In genomic region chr16:4262303-4262835, GRCh38 we compare ENCODE assay signal across 15 cellular contexts. TPM values are rescaled to one million over a fixed set of nuclear protein-coding genes. Genes with fewer than 3 reads are reported as not detected.
DNase-seq lines count a peak whose midpoint lies in the region; ATAC-seq and TF ChIP-seq lines count a peak whose summit lies in the region.
"Had no signal": no experiment of that assay in that cellular context is flagged by ENCODE, and none has a peak within 500 bp of the region (broad histone marks: within the 10 kb centered on the region; RNA-seq: fewer than 3 reads in every experiment).

No MANE protein-coding gene starts in this region.

- H3K27me3 Mint-ChIP-seq in endodermal cell (ENCODE audit: insufficient read depth): no peaks in the 10 kb centered on the region
- H3K27me3 Mint-ChIP-seq: CD4-positive, CD25-positive, alpha-beta regulatory T cell had no signal

- H3K9me3 Mint-ChIP-seq in endodermal cell: no peaks in the 10 kb centered on the region
- H3K9me3 Mint-ChIP-seq: CD4-positive, CD25-positive, alpha-beta regulatory T cell; H9 had no signal

- 96% methylated on average over 21 of the region's 22 CpGs for WGBS in SK-N-SH (ENCODE audit: low lambda C conversion rate)
- WGBS in endodermal cell (ENCODE audit: insufficient coverage in 1 of 2, insufficient read length in 1 of 2), 2 experiments: 95 to 97% methylated on average over 14 to 22 of the region's 22 CpGs
- WGBS in ovary, 3 donors: 86 to 95% (median 91%) methylated on average over 22 of the region's 22 CpGs

- H3K79me2 ChIP-seq in SK-N-SH (ENCODE audit: insufficient read depth): peaks cover 21% of the 10 kb centered on the region

- H3K27ac Mint-ChIP-seq in endodermal cell: no peak overlapping the region

- H3K4me3 ChIP-seq in SK-N-SH (ENCODE audit: low read depth in 2 of 2, low read length in 1 of 2) (no peak overlapping the region), endodermal cell (ENCODE audit: low read length) (no peak overlapping the region), ovary (no peak overlapping the region)
- H3K4me3 ChIP-seq: BLaER1 treated with 17β-estradiol and CSF1 and Interleukin-3, amounts not matched to agents 10 nM and 100 nM; GM12878; GM23248 had no signal

- DNase-seq in SK-N-SH: peak; percentile 9
- DNase-seq in GM13976 (ENCODE audit: low spot score): peak; percentile 24
- peak; percentile 43 for DNase-seq in endodermal cell
- peak in 4 of 5 donors; percentile 33 to 52 (median 50) for DNase-seq in ovary
- no peak for DNase-seq in NCI-H524 treated with DMSO at 0.1 percent for 48 hours (lab: John Stamatoyannopoulos, UW)
- DNase-seq in AML-193 (lab: John Stamatoyannopoulos, UW): no peak
- DNase-seq in SIG-M5 (lab: John Stamatoyannopoulos, UW): no peak

- H3K27ac ChIP-seq in SK-N-SH (ENCODE audit: low read depth in 2 of 2, low read length in 1 of 2) (no peak overlapping the region), endodermal cell (ENCODE audit: low read depth, low read length) (no peak overlapping the region), ovary (no peak overlapping the region)
- H3K27ac ChIP-seq: 22Rv1; BLaER1 treated with 17β-estradiol and CSF1 and Interleukin-3, amounts not matched to agents 10 nM and 100 nM; GM23248 had no signal

- no peaks in the 10 kb centered on the region for H3K27me3 ChIP-seq in SK-N-SH (ENCODE audit: insufficient read depth)
- H3K27me3 ChIP-seq in endodermal cell (ENCODE audit: control insufficient read depth, insufficient read depth, low read length, poor library complexity, severe bottlenecking): no peaks in the 10 kb centered on the region
- no peaks in the 10 kb centered on the region for H3K27me3 ChIP-seq in ovary
- H3K27me3 ChIP-seq: BLaER1 treated with 17β-estradiol and CSF1 and Interleukin-3, amounts not matched to agents 10 nM and 100 nM had no signal

- no peaks in the 10 kb centered on the region for H3K4me1 Mint-ChIP-seq in endodermal cell

- TF ChIP-seq RAD21 in SK-N-SH (IDR thresholded peaks at IDR 0.05; ENCODE audit: low read length): no peak

- no peak overlapping the region for H3K4me2 ChIP-seq in SK-N-SH
- H3K4me2 ChIP-seq: BLaER1 treated with 17β-estradiol and CSF1 and Interleukin-3, amounts not matched to agents 10 nM and 100 nM had no signal

- no peak for TF ChIP-seq CTCF in SK-N-SH (IDR thresholded peaks at IDR 0.05)
- TF ChIP-seq CTCF in GM13976 (IDR thresholded peaks at IDR 0.05; ENCODE audit: borderline replicate concordance, control extremely low read depth, extremely low read depth, insufficient read depth, missing control alignments): no peak
- TF ChIP-seq CTCF in endodermal cell (conservative IDR thresholded peaks at IDR 0.05): no peak
- no peak for TF ChIP-seq CTCF in ovary (IDR thresholded peaks at IDR 0.05)

- H3K4me1 ChIP-seq in SK-N-SH (ENCODE audit: control insufficient read depth in 1 of 2, insufficient read depth in 2 of 2, low read depth in 1 of 2, low read length in 1 of 2) (peaks cover 6 to 23% of the 10 kb centered on the region in 2 experiments; a peak in 1 of 4 replicates), endodermal cell (ENCODE audit: control insufficient read depth, insufficient read depth, low read length) (no peaks in the 10 kb centered on the region), ovary (ENCODE audit: insufficient read depth) (peaks cover 10% of the 10 kb centered on the region)

- H4K20me1 ChIP-seq in SK-N-SH (ENCODE audit: insufficient read depth): no peaks in the 10 kb centered on the region

- in situ Hi-C loops in GM13976 (cut with MboI; ENCODE audit: low sequenced_read_pairs, unreplicated experiment): no loop called here

- H3K9me3 ChIP-seq in SK-N-SH (no peaks in the 10 kb centered on the region), endodermal cell (ENCODE audit: control insufficient read depth, low read length) (no peaks in the 10 kb centered on the region), ovary (no peaks in the 10 kb centered on the region)

- H3K36me3 ChIP-seq in SK-N-SH (replicated peaks in 1 of 2; ENCODE audit: control insufficient read depth in 1 of 2, insufficient read depth in 2 of 2, low read length in 1 of 2) (peaks cover 5 to 9% of the 10 kb centered on the region in 2 experiments), endodermal cell (ENCODE audit: control insufficient read depth, insufficient read depth, low read length) (peaks cover 49% of the 10 kb centered on the region), ovary (no peaks in the 10 kb centered on the region)

- intact Hi-C loops in ovary (cut with DNase I): loop anchor here in 2 of 4 donors (10.0 kb wide), 1 partner anchor 62 kb away; no protein-coding TSS in a partner anchor

- no peak for TF ChIP-seq POLR2A in ovary (IDR thresholded peaks at IDR 0.05)

- no peak for ATAC-seq in SK-N-SH treated with all-trans-retinoic acid at 6 μM for 48 hours

- H3K4me3 Mint-ChIP-seq in endodermal cell: no peak overlapping the region

- TF ChIP-seq EP300 in SK-N-SH (IDR thresholded peaks at IDR 0.05; ENCODE audit: borderline replicate concordance in 1 of 2, low read depth in 1 of 2, low read length in 1 of 2) (no peak), ovary (IDR thresholded peaks at IDR 0.05) (no peak)

- POLR2A ChIA-PET in SK-N-SH (lab: Yijun Ruan, JAX): interaction anchor here (0.7 to 1.1 kb wide), 3 partner anchors 9 to 11 kb away, joined by 3 read pairs; no protein-coding TSS in a partner anchor

- CTCF ChIA-PET in SK-N-SH (lab: Yijun Ruan, JAX): interaction anchor here (0.6 to 18.0 kb wide), 11 partner anchors 4 to 279 kb away, joined by 3 to 203 read pairs (median 5); partner anchors contain the start of genes GLIS2 and TFAP4

- H3K9ac ChIP-seq in SK-N-SH: no peak overlapping the region
- no peak overlapping the region for H3K9ac ChIP-seq in endodermal cell (ENCODE audit: extremely low read depth, low read length, poor library complexity, severe bottlenecking)
- H3K9ac ChIP-seq: BLaER1 treated with 17β-estradiol and CSF1 and Interleukin-3, amounts not matched to agents 10 nM and 100 nM; GM23248 had no signal

- no peaks in the 10 kb centered on the region for H3F3A ChIP-seq in SK-N-SH (replicated peaks; ENCODE audit: insufficient read depth)

- H2AFZ ChIP-seq in SK-N-SH (ENCODE audit: low read depth): no peak overlapping the region
- H2AFZ ChIP-seq: GM23248 had no signal

- no peaks in the 10 kb centered on the region for H3K9me2 ChIP-seq in SK-N-SH

- H3K36me3 Mint-ChIP-seq in endodermal cell (ENCODE audit: low read depth): peaks cover 50% of the 10 kb centered on the region

TF ChIP-seq in SK-N-SH, 30 proteins besides CTCF, POLR2A, EP300 and RAD21 (continues in another document):
- TF ChIP-seq IRF3 (IDR thresholded peaks at IDR 0.05; ENCODE audit: low read depth, low read length) (no peak), NRF1 (IDR thresholded peaks at IDR 0.05; ENCODE audit: low read depth, low read length) (no peak), TAF1 (IDR thresholded peaks at IDR 0.05; ENCODE audit: borderline replicate concordance, low read depth, low read length) (no peak), RFX5 (IDR thresholded peaks at IDR 0.05; ENCODE audit: low read length) (no peak), SMC3 (IDR thresholded peaks at IDR 0.05; ENCODE audit: low read depth, low read length) (no peak)

TF ChIP-seq in SK-N-SH treated with all-trans-retinoic acid at 6 μM for 48 hours, 23 proteins besides CTCF, POLR2A, EP300 and RAD21 (continues in another document):
- TF ChIP-seq TSHZ2 (CRISPR knock-in tag; IDR thresholded peaks at IDR 0.05) (no peak), ARNTL (CRISPR knock-in tag; IDR thresholded peaks at IDR 0.05; ENCODE audit: borderline replicate concordance, low read depth) (no peak)

RNA-seq across cellular contexts. Expression of gene TFAP4, which starts 10.5 kb away (rescaled TPM):
- polyA plus RNA-seq in SK-N-SH (2012; rRNA removed): 8.8 and 13.1 TPM in 2 replicates
- 5.4 and 7.4 TPM in 2 replicates for polyA plus RNA-seq in SK-N-SH (2012; cell fraction: cytosol; rRNA removed)
- 13.6 and 21.0 TPM in 2 replicates for polyA plus RNA-seq in SK-N-SH (2012; cell fraction: nucleus; rRNA removed)
- 10 to 100 TPM; 28.2 to 30.1 TPM for total RNA-seq in endodermal cell
- 23.3 TPM for polyA plus RNA-seq in endodermal cell (2013, experiment 1 of 2)
- polyA plus RNA-seq in endodermal cell (2013, experiment 2 of 2): 19.3 TPM
- total RNA-seq in ovary: 10 to 100 TPM in 5 of 7 donors, 1 to 10 TPM in 2; 3.7 to 23.7 (median 18.3) TPM
- 10 to 100 TPM in 1 of 2 donors, 1 to 10 TPM in 1; 2.1 to 14.0 TPM for polyA plus RNA-seq in ovary

RNA-seq across cellular contexts. Expression of gene SRL, which starts 20.5 kb away (rescaled TPM):
- polyA plus RNA-seq in SK-N-SH (2012; rRNA removed) (not detected in 2 replicates), ovary (1 to 10 TPM; 1.1 to 7.5 TPM)
- polyA plus RNA-seq in SK-N-SH (2012; cell fraction: cytosol; rRNA removed): 0.01 and 0.03 TPM in 2 replicates
- not detected in 2 replicates for polyA plus RNA-seq in SK-N-SH (2012; cell fraction: nucleus; rRNA removed)
- total RNA-seq in endodermal cell (not detected), ovary (1 to 10 TPM in 3 of 7 donors, under 1 TPM in 4; under 0.01 to 2.1 (median 0.78) TPM)
- polyA plus RNA-seq in endodermal cell (2013, experiment 1 of 2): 3.6 TPM
- polyA plus RNA-seq in endodermal cell (2013, experiment 2 of 2): 2.6 TPM
- total RNA-seq: CD4-positive, CD25-positive, alpha-beta regulatory T cell; Daoy; GM12878; GM23248; H9 had no signal
- polyA plus RNA-seq: CD4-positive, CD25-positive, alpha-beta regulatory T cell; GM12878; GM23248 had no signal

RNA-seq across cellular contexts. Expression of gene GLIS2, which starts 53.5 kb away (rescaled TPM):
- polyA plus RNA-seq in SK-N-SH (2012; rRNA removed) (3.3 and 6.5 TPM in 2 replicates), ovary (10 to 100 TPM in 1 of 2 donors, 1 to 10 TPM in 1; 1.6 to 24.6 TPM)
- polyA plus RNA-seq in SK-N-SH (2012; cell fraction: cytosol; rRNA removed): 3.5 and 5.8 TPM in 2 replicates
- 18.3 and 22.6 TPM in 2 replicates for polyA plus RNA-seq in SK-N-SH (2012; cell fraction: nucleus; rRNA removed)
- total RNA-seq in endodermal cell (10 to 100 TPM in 1 of 2 donors, 1 to 10 TPM in 1; 9.1 to 13.2 TPM), ovary (10 to 100 TPM in 5 of 7 donors, 1 to 10 TPM in 2; 5.1 to 79.5 (median 49.8) TPM)
- 16.6 TPM for polyA plus RNA-seq in endodermal cell (2013, experiment 1 of 2)
- 15.6 TPM for polyA plus RNA-seq in endodermal cell (2013, experiment 2 of 2)
- total RNA-seq: CD4-positive, CD25-positive, alpha-beta regulatory T cell had no signal

Comparison
In these comparisons a context has a peak if more than half of its experiments do, and no peak if none do; other contexts are left out.
1. DNase-seq: peak in SK-N-SH (single experiment), GM13976 (single experiment), endodermal cell (single experiment) and ovary (4 of 5); none in NCI-H524 treated with DMSO at 0.1 percent for 48 hours (single experiment), AML-193 (0 of 2) and SIG-M5 (single experiment).